In the genomic region with DNA sequence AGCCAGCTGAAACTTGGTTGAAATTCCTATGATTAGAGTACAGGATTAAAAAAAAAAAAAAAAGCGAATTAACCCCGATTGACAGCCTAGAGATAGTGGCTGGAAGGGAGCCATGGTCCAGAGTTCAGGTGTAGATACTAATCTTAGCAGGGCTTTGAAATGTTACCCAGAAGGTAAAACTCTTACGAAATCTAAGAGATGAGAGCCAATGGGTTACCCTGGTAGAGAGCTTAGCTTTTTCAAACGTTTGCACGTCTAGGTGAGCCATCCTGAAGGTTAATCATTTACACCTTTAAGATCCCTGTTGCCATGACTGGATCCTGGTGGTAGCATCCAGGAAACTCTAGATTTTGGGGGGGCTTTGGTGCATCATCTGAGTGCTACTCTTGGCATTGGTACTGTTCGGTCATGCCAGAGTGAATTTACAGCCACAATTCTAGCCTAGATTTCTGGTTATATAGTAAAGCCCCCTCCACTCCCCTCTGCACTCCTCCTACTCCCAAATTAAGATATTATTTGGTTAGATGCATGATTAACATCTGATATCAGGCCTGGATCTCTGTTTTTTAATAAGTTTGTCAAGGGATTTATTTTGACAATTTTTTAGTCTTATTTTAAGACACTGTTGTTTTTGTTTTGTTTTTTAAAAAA, we compare ENCODE assay signal across 8 cellular contexts. TPM values are rescaled to one million over a fixed set of nuclear protein-coding genes. Genes with fewer than 3 reads are reported as not detected.
A peak's percentile ranks its signal among the peaks of the same experiment; 100 is the strongest.
DNase-seq lines count a peak whose midpoint lies in the region; ATAC-seq and TF ChIP-seq lines count a peak whose summit lies in the region.

No MANE protein-coding gene starts in this region.

- H3K9me3 Mint-ChIP-seq in activated naive CD4-positive, alpha-beta T cell treated with anti-CD3 and anti-CD28 coated beads, Interleukin-2, amount 50 U/mL, for 24 hours, result no peaks in the 10 kb centered on the region

- H3K27me3 ChIP-seq in lung (ENCODE audit: control insufficient read depth, insufficient read depth) (no peaks in the 10 kb centered on the region), upper lobe of left lung (no peaks in the 10 kb centered on the region)

- no peak for TF ChIP-seq CTCF in astrocyte of the spinal cord (IDR thresholded peaks at IDR 0.05; ENCODE audit: low read depth, low read length)
- no peak for TF ChIP-seq CTCF in lung (IDR thresholded peaks at IDR 0.05; ENCODE audit: control extremely low read depth, extremely low read depth)
- TF ChIP-seq CTCF in upper lobe of left lung (IDR thresholded peaks at IDR 0.05), result no peak

- H3K27ac ChIP-seq in lung (ENCODE audit: low read depth in 1 of 2, low read length in 1 of 2) (no peak overlapping the region), upper lobe of left lung (peak overlapping the region in 1 of 4 donors; percentile 84)

- H3K36me3 Mint-ChIP-seq in activated naive CD4-positive, alpha-beta T cell treated with anti-CD3 and anti-CD28 coated beads, Interleukin-2, amount 50 U/mL, for 24 hours, result peaks cover 2% of the 10 kb centered on the region

- no peaks in the 10 kb centered on the region for H3K27me3 Mint-ChIP-seq in activated naive CD4-positive, alpha-beta T cell treated with anti-CD3 and anti-CD28 coated beads, Interleukin-2, amount 50 U/mL, for 24 hours

- H3K36me3 ChIP-seq in lung (ENCODE audit: control insufficient read depth in 2 of 2, insufficient read depth in 2 of 2, low read length in 2 of 2) (no peaks in the 10 kb centered on the region), upper lobe of left lung (no peaks in the 10 kb centered on the region)

- H3K4me1 ChIP-seq in lung (ENCODE audit: control insufficient read depth in 2 of 2, insufficient read depth in 2 of 2, low read length in 2 of 2) (peaks cover 8 to 11% of the 10 kb centered on the region in 2 donors), upper lobe of left lung (peaks cover 28 to 44% (median 34%) of the 10 kb centered on the region in 4 donors)

- H3K4me3 Mint-ChIP-seq in activated naive CD4-positive, alpha-beta T cell treated with anti-CD3 and anti-CD28 coated beads, Interleukin-2, amount 50 U/mL, for 24 hours, result peak overlapping the region; percentile 93

- no peaks in the 10 kb centered on the region for H3K9me3 ChIP-seq in lung (ENCODE audit: control insufficient read depth in 2 of 2, insufficient read depth in 1 of 2, low read length in 1 of 2)
- no peaks in the 10 kb centered on the region for H3K9me3 ChIP-seq in upper lobe of left lung

- H3K4me3 ChIP-seq in astrocyte of the spinal cord (ENCODE audit: low read depth, low read length), result peak overlapping the region; percentile 64
- peak overlapping the region; percentile 80 for H3K4me3 ChIP-seq in lung
- H3K4me3 ChIP-seq in upper lobe of left lung, result peak overlapping the region in 3 of 4 donors; percentile 83 to 100 (median 96)

- in situ Hi-C loops in astrocyte of the spinal cord (cut with HindIII; ENCODE audit: low sequenced_read_pairs), result no loop called here

- peaks cover 67% of the 10 kb centered on the region for H3K4me1 Mint-ChIP-seq in activated naive CD4-positive, alpha-beta T cell treated with anti-CD3 and anti-CD28 coated beads, Interleukin-2, amount 50 U/mL, for 24 hours

- no peak for TF ChIP-seq POLR2A in upper lobe of left lung (IDR thresholded peaks at IDR 0.05)

- WGBS in lung, 2 donors, result 49 to 71% methylated on average over 6 of the region's 6 CpGs
- WGBS in upper lobe of left lung, 2 donors, result 38 to 46% methylated on average over 6 of the region's 6 CpGs

- no peak for TF ChIP-seq EP300 in upper lobe of left lung (IDR thresholded peaks at IDR 0.05)

- DNase-seq in activated naive CD4-positive, alpha-beta T cell (lab: John Stamatoyannopoulos, UW), result no peak
- no peak for DNase-seq in astrocyte of the spinal cord (ENCODE audit: low read depth, low spot score)
- DNase-seq in lung (ENCODE audit: low spot score), result no peak
- no peak for DNase-seq in upper lobe of left lung
- DNase-seq in GF-D8 (lab: John Stamatoyannopoulos, UW), result no peak
- no peak for DNase-seq in T-helper 9 cell

- ATAC-seq in lung (ENCODE audit: insufficient read depth, low FRiP score) (no peak), upper lobe of left lung (ENCODE audit: low FRiP score in 2 of 2) (no peak), GM19452 (IDR thresholded peaks at IDR 0.05; ENCODE audit: unreplicated experiment) (no peak)

- no peak overlapping the region for H3K27ac Mint-ChIP-seq in activated naive CD4-positive, alpha-beta T cell treated with anti-CD3 and anti-CD28 coated beads, Interleukin-2, amount 50 U/mL, for 24 hours

RNA-seq across cellular contexts. Expression of a gene that starts 1.2 kb away (rescaled TPM):
- total RNA-seq in lung, result 10 to 100 TPM; 22.8 to 36.0 TPM
- 10 to 100 TPM; 15.9 to 16.6 TPM for polyA plus RNA-seq in lung
- 10 to 100 TPM; 14.3 to 33.1 (median 20.4) TPM for total RNA-seq in upper lobe of left lung

RNA-seq across cellular contexts. Expression of a gene that starts 33.5 kb away (rescaled TPM):
- total RNA-seq in lung, result 1 to 10 TPM; 1.9 to 8.8 TPM
- polyA plus RNA-seq in lung, result 1 to 10 TPM; 3.7 to 9.9 TPM
- 10 to 100 TPM in 3 of 6 donors, 1 to 10 TPM in 3; 1.2 to 18.9 (median 12.7) TPM for total RNA-seq in upper lobe of left lung

RNA-seq across cellular contexts. Expression of a gene that starts 45.7 kb away (rescaled TPM):
- total RNA-seq in lung (100 to 1,000 TPM in 1 of 2 donors, 10 to 100 TPM in 1; 38.1 to 109 TPM), upper lobe of left lung (100 to 1,000 TPM in 5 of 6 donors, 10 to 100 TPM in 1; 88.5 to 493 (median 121) TPM)
- polyA plus RNA-seq in lung, result 100 to 1,000 TPM in 1 of 2 donors, 10 to 100 TPM in 1; 81.7 to 103 TPM

RNA-seq across cellular contexts. Expression of a gene that starts 45.9 kb away (rescaled TPM):
- total RNA-seq in lung, result 1 to 10 TPM in 1 of 2 donors, under 1 TPM in 1; 0.25 to 1.3 TPM
- under 1 TPM; 0.30 to 0.35 TPM for polyA plus RNA-seq in lung
- 1 to 10 TPM in 1 of 6 donors, under 1 TPM in 2, not detected in 3; 0.63 to 4.2 (median 0.77) TPM for total RNA-seq in upper lobe of left lung

RNA-seq across cellular contexts. Expression of a gene that starts 56.5 kb away (rescaled TPM):
- 1 to 10 TPM in 1 of 2 donors, under 1 TPM in 1; 0.52 to 1.1 TPM for total RNA-seq in lung
- under 1 TPM; 0.32 to 0.39 TPM for polyA plus RNA-seq in lung
- total RNA-seq in upper lobe of left lung, result 1 to 10 TPM in 2 of 6 donors, under 1 TPM in 3, not detected in 1; 0.15 to 1.4 (median 0.89) TPM
